ENCODE assay signal across 1 cellular context in the genomic region with DNA sequence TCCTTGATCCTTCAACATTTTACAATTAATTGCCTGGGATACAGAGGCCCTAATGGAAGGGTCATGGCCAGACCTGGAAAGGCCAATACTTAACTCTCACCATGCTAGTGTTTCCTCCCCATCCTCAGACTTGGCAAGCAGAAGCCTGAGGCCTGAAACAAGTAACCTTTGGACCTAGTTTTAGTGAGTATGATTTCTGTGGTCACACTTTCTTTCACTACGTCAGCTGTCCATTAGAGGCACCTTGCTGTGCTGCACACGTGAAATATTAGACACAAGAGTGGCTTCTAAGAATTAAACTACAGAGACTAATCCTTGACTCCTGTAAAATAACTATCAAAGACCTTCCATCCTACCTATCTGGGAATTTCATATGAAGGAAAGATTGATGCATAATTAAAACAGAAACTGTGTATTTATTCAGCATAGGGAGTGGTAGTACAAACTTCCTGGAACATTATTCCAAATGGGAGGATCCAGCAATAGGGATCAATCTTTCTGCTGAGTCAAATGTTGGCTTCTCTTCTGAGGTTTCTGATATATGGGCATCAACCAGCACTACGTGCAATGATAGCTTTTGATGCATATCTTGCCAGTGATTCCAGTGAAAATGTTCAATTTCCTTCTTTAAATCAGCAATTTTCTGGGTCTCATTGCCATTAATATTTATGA.
TF ChIP-seq lines count a peak whose summit lies in the region.

No MANE protein-coding gene starts in this region.

TF ChIP-seq in GM12878, 131 proteins besides CTCF, POLR2A, EP300 and RAD21 (continued from another document):
- TF ChIP-seq, protein P1, sequence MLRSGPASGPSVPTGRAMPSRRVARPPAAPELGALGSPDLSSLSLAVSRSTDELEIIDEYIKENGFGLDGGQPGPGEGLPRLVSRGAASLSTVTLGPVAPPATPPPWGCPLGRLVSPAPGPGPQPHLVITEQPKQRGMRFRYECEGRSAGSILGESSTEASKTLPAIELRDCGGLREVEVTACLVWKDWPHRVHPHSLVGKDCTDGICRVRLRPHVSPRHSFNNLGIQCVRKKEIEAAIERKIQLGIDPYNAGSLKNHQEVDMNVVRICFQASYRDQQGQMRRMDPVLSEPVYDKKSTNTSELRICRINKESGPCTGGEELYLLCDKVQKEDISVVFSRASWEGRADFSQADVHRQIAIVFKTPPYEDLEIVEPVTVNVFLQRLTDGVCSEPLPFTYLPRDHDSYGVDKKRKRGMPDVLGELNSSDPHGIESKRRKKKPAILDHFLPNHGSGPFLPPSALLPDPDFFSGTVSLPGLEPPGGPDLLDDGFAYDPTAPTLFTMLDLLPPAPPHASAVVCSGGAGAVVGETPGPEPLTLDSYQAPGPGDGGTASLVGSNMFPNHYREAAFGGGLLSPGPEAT (IDR thresholded peaks at IDR 0.05; ENCODE audit: low read depth), result no peak
- no peak for TF ChIP-seq SIX5 (IDR thresholded peaks at IDR 0.05; ENCODE audit: low read depth, low read length, severe bottlenecking)
- TF ChIP-seq CREM (IDR thresholded peaks at IDR 0.05; ENCODE audit: low read depth), result no peak
- TF ChIP-seq, protein P2, sequence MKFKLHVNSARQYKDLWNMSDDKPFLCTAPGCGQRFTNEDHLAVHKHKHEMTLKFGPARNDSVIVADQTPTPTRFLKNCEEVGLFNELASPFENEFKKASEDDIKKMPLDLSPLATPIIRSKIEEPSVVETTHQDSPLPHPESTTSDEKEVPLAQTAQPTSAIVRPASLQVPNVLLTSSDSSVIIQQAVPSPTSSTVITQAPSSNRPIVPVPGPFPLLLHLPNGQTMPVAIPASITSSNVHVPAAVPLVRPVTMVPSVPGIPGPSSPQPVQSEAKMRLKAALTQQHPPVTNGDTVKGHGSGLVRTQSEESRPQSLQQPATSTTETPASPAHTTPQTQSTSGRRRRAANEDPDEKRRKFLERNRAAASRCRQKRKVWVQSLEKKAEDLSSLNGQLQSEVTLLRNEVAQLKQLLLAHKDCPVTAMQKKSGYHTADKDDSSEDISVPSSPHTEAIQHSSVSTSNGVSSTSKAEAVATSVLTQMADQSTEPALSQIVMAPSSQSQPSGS (IDR thresholded peaks at IDR 0.05; ENCODE audit: low read length), result no peak
- TF ChIP-seq STAT3 (IDR thresholded peaks at IDR 0.05; ENCODE audit: low read depth, low read length), result no peak
- no peak for TF ChIP-seq POLR2AphosphoS2 (IDR thresholded peaks at IDR 0.05; ENCODE audit: low read depth, low read length)
- TF ChIP-seq IKZF2 (IDR thresholded peaks at IDR 0.05), result no peak
- TF ChIP-seq NR2C1 (IDR thresholded peaks at IDR 0.05), result no peak
- no peak for TF ChIP-seq PRDM15 (CRISPR knock-in tag; IDR thresholded peaks at IDR 0.05)
- TF ChIP-seq ZSCAN29 (IDR thresholded peaks at IDR 0.05), result no peak
